1 cellular context compared by ENCODE assay signal in genomic region chr12:54555670-54556257, GRCh38.
TF ChIP-seq lines count a peak whose summit lies in the region.

No MANE protein-coding gene starts in this region.

TF ChIP-seq in HEK293, 187 proteins besides CTCF, POLR2A, EP300 and RAD21 (continued from another document and continues in another):
- no peak for TF ChIP-seq ZBTB44 (tag by site-specific recombination; IDR thresholded peaks at IDR 0.05)
- no peak for TF ChIP-seq ZBTB7A (tag by site-specific recombination; IDR thresholded peaks at IDR 0.05; ENCODE audit: low read depth)
- no peak for TF ChIP-seq ZBTB8A (tag by site-specific recombination; IDR thresholded peaks at IDR 0.05)
- no peak for TF ChIP-seq ZNF510 (tag by site-specific recombination; IDR thresholded peaks at IDR 0.05; ENCODE audit: insufficient replicate concordance)
- no peak for TF ChIP-seq TCF7L2 (IDR thresholded peaks at IDR 0.05; ENCODE audit: borderline replicate concordance, low read depth, low read length)
- no peak for TF ChIP-seq ZNF16 (tag by site-specific recombination; IDR thresholded peaks at IDR 0.05; ENCODE audit: low read depth)
- no peak for TF ChIP-seq BCL11A (tag by site-specific recombination; IDR thresholded peaks at IDR 0.05; ENCODE audit: low read depth)
- no peak for TF ChIP-seq ZNF830 (tag by site-specific recombination; IDR thresholded peaks at IDR 0.05; ENCODE audit: low read depth)
- no peak for TF ChIP-seq IKZF3 (tag by site-specific recombination; IDR thresholded peaks at IDR 0.05)
- TF ChIP-seq ZNF843 (tag by site-specific recombination; IDR thresholded peaks at IDR 0.05) = peak; percentile 20; the same call in 1 of the 2 replicates
- TF ChIP-seq PRDM1 (tag by site-specific recombination; IDR thresholded peaks at IDR 0.05) = peak; percentile 81
- TF ChIP-seq SETDB1 (IDR thresholded peaks at IDR 0.05; ENCODE audit: insufficient read length, low read length) = no peak
- TF ChIP-seq ZNF266 (tag by site-specific recombination; IDR thresholded peaks at IDR 0.05; ENCODE audit: low read depth) = no peak
- TF ChIP-seq ZNF701 (tag by site-specific recombination; IDR thresholded peaks at IDR 0.05) = no peak
- no peak for TF ChIP-seq KLF9 (tag by site-specific recombination; IDR thresholded peaks at IDR 0.05; ENCODE audit: low read depth)
- TF ChIP-seq, protein P1, sequence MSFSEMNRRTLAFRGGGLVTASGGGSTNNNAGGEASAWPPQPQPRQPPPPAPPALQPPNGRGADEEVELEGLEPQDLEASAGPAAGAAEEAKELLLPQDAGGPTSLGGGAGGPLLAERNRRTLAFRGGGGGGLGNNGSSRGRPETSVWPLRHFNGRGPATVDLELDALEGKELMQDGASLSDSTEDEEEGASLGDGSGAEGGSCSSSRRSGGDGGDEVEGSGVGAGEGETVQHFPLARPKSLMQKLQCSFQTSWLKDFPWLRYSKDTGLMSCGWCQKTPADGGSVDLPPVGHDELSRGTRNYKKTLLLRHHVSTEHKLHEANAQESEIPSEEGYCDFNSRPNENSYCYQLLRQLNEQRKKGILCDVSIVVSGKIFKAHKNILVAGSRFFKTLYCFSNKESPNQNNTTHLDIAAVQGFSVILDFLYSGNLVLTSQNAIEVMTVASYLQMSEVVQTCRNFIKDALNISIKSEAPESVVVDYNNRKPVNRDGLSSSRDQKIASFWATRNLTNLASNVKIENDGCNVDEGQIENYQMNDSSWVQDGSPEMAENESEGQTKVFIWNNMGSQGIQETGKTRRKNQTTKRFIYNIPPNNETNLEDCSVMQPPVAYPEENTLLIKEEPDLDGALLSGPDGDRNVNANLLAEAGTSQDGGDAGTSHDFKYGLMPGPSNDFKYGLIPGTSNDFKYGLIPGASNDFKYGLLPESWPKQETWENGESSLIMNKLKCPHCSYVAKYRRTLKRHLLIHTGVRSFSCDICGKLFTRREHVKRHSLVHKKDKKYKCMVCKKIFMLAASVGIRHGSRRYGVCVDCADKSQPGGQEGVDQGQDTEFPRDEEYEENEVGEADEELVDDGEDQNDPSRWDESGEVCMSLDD (tag by site-specific recombination; IDR thresholded peaks at IDR 0.05) = no peak
- no peak for TF ChIP-seq ZNF239 (tag by site-specific recombination; IDR thresholded peaks at IDR 0.05)
- TF ChIP-seq, protein P2, sequence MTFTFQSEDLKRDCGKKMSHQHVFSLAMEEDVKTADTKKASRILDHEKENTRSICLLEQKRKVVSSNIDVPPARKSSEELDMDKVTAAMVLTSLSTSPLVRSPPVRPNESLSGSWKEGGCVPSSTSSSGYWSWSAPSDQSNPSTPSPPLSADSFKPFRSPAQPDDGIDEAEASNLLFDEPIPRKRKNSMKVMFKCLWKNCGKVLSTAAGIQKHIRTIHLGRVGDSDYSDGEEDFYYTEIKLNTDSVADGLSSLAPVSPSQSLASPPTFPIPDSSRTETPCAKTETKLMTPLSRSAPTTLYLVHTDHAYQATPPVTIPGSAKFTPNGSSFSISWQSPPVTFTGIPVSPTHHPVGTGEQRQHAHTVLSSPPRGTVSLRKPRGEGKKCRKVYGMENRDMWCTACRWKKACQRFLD (tag by site-specific recombination; IDR thresholded peaks at IDR 0.05) = no peak
- TF ChIP-seq KLF16 (tag by site-specific recombination; IDR thresholded peaks at IDR 0.05) = no peak
- TF ChIP-seq, protein P3, sequence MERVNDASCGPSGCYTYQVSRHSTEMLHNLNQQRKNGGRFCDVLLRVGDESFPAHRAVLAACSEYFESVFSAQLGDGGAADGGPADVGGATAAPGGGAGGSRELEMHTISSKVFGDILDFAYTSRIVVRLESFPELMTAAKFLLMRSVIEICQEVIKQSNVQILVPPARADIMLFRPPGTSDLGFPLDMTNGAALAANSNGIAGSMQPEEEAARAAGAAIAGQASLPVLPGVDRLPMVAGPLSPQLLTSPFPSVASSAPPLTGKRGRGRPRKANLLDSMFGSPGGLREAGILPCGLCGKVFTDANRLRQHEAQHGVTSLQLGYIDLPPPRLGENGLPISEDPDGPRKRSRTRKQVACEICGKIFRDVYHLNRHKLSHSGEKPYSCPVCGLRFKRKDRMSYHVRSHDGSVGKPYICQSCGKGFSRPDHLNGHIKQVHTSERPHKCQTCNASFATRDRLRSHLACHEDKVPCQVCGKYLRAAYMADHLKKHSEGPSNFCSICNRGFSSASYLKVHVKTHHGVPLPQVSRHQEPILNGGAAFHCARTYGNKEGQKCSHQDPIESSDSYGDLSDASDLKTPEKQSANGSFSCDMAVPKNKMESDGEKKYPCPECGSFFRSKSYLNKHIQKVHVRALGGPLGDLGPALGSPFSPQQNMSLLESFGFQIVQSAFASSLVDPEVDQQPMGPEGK (tag by site-specific recombination; IDR thresholded peaks at IDR 0.05) = peak; percentile 40; the same call in 1 of the 2 replicates
- TF ChIP-seq, protein P4, sequence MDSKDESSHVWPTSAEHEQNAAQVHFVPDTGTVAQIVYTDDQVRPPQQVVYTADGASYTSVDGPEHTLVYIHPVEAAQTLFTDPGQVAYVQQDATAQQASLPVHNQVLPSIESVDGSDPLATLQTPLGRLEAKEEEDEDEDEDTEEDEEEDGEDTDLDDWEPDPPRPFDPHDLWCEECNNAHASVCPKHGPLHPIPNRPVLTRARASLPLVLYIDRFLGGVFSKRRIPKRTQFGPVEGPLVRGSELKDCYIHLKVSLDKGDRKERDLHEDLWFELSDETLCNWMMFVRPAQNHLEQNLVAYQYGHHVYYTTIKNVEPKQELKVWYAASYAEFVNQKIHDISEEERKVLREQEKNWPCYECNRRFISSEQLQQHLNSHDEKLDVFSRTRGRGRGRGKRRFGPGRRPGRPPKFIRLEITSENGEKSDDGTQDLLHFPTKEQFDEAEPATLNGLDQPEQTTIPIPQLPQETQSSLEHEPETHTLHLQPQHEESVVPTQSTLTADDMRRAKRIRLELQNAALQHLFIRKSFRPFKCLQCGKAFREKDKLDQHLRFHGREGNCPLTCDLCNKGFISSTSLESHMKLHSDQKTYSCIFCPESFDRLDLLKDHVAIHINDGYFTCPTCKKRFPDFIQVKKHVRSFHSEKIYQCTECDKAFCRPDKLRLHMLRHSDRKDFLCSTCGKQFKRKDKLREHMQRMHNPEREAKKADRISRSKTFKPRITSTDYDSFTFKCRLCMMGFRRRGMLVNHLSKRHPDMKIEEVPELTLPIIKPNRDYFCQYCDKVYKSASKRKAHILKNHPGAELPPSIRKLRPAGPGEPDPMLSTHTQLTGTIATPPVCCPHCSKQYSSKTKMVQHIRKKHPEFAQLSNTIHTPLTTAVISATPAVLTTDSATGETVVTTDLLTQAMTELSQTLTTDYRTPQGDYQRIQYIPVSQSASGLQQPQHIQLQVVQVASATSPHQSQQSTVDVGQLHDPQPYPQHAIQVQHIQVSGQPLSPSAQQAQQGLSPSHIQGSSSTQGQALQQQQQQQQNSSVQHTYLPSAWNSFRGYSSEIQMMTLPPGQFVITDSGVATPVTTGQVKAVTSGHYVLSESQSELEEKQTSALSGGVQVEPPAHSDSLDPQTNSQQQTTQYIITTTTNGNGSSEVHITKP (tag by site-specific recombination; IDR thresholded peaks at IDR 0.05) = 0 out of 2 replicates have a peak, but pooled peaks have one; percentile 15
- TF ChIP-seq ZNF555 (tag by site-specific recombination; conservative IDR thresholded peaks at IDR 0.05) = no peak
- TF ChIP-seq ZBTB21 (tag by site-specific recombination; IDR thresholded peaks at IDR 0.05) = 0 out of 2 replicates have a peak, but pooled peaks have one; percentile 10
- no peak for TF ChIP-seq ZNF654 (tag by site-specific recombination; IDR thresholded peaks at IDR 0.05; ENCODE audit: low read depth)
- TF ChIP-seq, protein P5, sequence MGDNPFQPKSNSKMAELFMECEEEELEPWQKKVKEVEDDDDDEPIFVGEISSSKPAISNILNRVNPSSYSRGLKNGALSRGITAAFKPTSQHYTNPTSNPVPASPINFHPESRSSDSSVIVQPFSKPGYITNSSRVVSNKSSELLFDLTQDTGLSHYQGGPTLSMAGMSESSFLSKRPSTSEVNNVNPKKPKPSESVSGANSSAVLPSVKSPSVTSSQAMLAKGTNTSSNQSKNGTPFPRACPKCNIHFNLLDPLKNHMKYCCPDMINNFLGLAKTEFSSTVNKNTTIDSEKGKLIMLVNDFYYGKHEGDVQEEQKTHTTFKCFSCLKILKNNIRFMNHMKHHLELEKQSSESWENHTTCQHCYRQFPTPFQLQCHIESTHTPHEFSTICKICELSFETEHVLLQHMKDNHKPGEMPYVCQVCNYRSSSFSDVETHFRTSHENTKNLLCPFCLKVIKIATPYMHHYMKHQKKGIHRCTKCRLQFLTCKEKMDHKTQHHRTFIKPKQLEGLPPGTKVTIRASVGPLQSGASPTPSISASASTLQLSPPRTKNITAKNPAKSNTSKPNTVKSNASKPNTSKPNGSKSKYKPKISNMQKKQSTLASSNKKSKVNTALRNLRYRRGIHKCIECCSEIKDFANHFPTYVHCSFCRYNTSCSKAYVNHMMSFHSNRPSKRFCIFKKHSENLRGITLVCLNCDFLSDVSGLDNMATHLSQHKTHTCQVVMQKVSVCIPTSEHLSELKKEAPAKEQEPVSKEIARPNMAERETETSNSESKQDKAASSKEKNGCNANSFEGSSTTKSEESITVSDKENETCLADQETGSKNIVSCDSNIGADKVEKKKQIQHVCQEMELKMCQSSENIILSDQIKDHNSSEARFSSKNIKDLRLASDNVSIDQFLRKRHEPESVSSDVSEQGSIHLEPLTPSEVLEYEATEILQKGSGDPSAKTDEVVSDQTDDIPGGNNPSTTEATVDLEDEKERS (tag by site-specific recombination; IDR thresholded peaks at IDR 0.05) = no peak
- no peak for TF ChIP-seq ZNF707 (tag by site-specific recombination; IDR thresholded peaks at IDR 0.05)
- no peak for TF ChIP-seq OVOL3 (tag by site-specific recombination; IDR thresholded peaks at IDR 0.05)
- TF ChIP-seq, protein P6, sequence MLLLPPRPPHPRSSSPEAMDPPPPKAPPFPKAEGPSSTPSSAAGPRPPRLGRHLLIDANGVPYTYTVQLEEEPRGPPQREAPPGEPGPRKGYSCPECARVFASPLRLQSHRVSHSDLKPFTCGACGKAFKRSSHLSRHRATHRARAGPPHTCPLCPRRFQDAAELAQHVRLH (tag by site-specific recombination; IDR thresholded peaks at IDR 0.05) = no peak
- TF ChIP-seq GLI2 (tag by site-specific recombination; IDR thresholded peaks at IDR 0.05; ENCODE audit: borderline replicate concordance, low read depth) = no peak
- no peak for TF ChIP-seq SALL2 (tag by site-specific recombination; IDR thresholded peaks at IDR 0.05; ENCODE audit: borderline replicate concordance)
- no peak for TF ChIP-seq FEZF1 (tag by site-specific recombination; IDR thresholded peaks at IDR 0.05)
- no peak for TF ChIP-seq ZNF302 (tag by site-specific recombination; IDR thresholded peaks at IDR 0.05; ENCODE audit: low read depth)
- TF ChIP-seq ZSCAN18 (tag by site-specific recombination; IDR thresholded peaks at IDR 0.05) = no peak
- TF ChIP-seq ZNF518A (tag by site-specific recombination; conservative IDR thresholded peaks at IDR 0.05; ENCODE audit: low read depth) = no peak
- no peak for TF ChIP-seq ZNF175 (tag by site-specific recombination; IDR thresholded peaks at IDR 0.05)
- TF ChIP-seq SP3 (tag by site-specific recombination; IDR thresholded peaks at IDR 0.05) = no peak
- no peak for TF ChIP-seq ZNF521 (tag by site-specific recombination; IDR thresholded peaks at IDR 0.05)
